ENCODE assay signal across 32 cellular contexts in genomic region chrX:14380044-14380443, GRCh38.
"Had no signal": no experiment of that assay in that cellular context is flagged by ENCODE, and none has a peak within 500 bp of the region (broad histone marks: within the 10 kb centered on the region; RNA-seq: fewer than 3 reads in every experiment).

No MANE protein-coding gene starts in this region.

- H3K27me3 ChIP-seq: neutrophil, spleen, suprapubic skin, testis, tibial artery, transverse colon, upper lobe of right lung, uterus had no signal

- H3K4me1 Mint-ChIP-seq: naive thymus-derived CD8-positive, alpha-beta T cell; nephron progenitor cell; neural crest cell; stimulated activated memory B cell treated with anti-CD40 and anti-IgM and Interleukin-4, amounts not matched to agents 10 μg/mL and 1 μg/mL and 100 μg/mL, for 72 hours; stimulated activated naive CD8-positive, alpha-beta T cell treated with anti-CD3 and anti-CD28 coated beads, Interleukin-15, amount 100 ng/mL, for 72 hours had no signal

- DNase-seq: naive thymus-derived CD8-positive, alpha-beta T cell; nephron progenitor cell; nucleus accumbens; posterior cingulate gyrus; psoas muscle; right cardiac atrium; spleen; stimulated activated CD4-positive, alpha-beta T cell treated with anti-CD3 and anti-CD28 coated beads, Interleukin-12 subunit alpha, Interleukin-12 subunit beta, amount 100 ng/mL, for 4 hours; stimulated activated CD4-positive, alpha-beta T cell treated with anti-CD3 and anti-CD28 coated beads, Interleukin-1b, Interleukin-23, amount 100 ng/mL, for 48 hours; stimulated activated CD4-positive, alpha-beta T cell treated with anti-CD3 and anti-CD28 coated beads, Interleukin-4, amount 100 ng/mL, for 1 hour; stimulated activated CD4-positive, alpha-beta T cell treated with anti-CD3 and anti-CD28 coated beads, Interleukin-4, amount 100 ng/mL, for 4 hours; stimulated activated CD8-positive, alpha-beta memory T cell treated with anti-CD3 and anti-CD28 coated beads, Interleukin-4, amount 100 ng/mL, for 48 hours; stimulated activated naive CD4-positive, alpha-beta T cell; stimulated activated naive CD8-positive, alpha-beta T cell treated with anti-CD3 and anti-CD28 coated beads, Interleukin-15, amount 100 ng/mL, for 72 hours; stimulated activated naive CD8-positive, alpha-beta T cell treated with anti-CD3 and anti-CD28 coated beads, Interleukin-15, Interleukin-2, amounts not matched to agents 100 U/mL and 50 U/mL, for 24 hours; substantia nigra; testis; tibial artery; transverse colon; upper lobe of right lung; uterus had no signal

- H3K4me3 Mint-ChIP-seq: naive thymus-derived CD8-positive, alpha-beta T cell; natural killer cell treated with Interleukin-12 subunit alpha and Interleukin-12 subunit beta and Interleukin-15 and Interleukin-18, amount 100 ng/mL, for 72 hours; nephron progenitor cell; neural crest cell; stimulated activated memory B cell treated with anti-CD40 and anti-IgM and Interleukin-4, amounts not matched to agents 10 μg/mL and 1 μg/mL and 100 μg/mL, for 72 hours; stimulated activated naive CD8-positive, alpha-beta T cell treated with anti-CD3 and anti-CD28 coated beads, Interleukin-15, amount 100 ng/mL, for 72 hours; type B pancreatic cell had no signal

- H3K36me3 Mint-ChIP-seq: naive thymus-derived CD8-positive, alpha-beta T cell; natural killer cell treated with Interleukin-12 subunit alpha and Interleukin-12 subunit beta and Interleukin-15 and Interleukin-18, amount 100 ng/mL, for 72 hours; stimulated activated memory B cell treated with anti-CD40 and anti-IgM and Interleukin-4, amounts not matched to agents 10 μg/mL and 1 μg/mL and 100 μg/mL, for 72 hours; type B pancreatic cell had no signal

- H3K36me3 ChIP-seq: neutrophil, spleen, suprapubic skin, tibial artery, transverse colon, upper lobe of right lung, uterus had no signal

- H3K27ac Mint-ChIP-seq: naive thymus-derived CD8-positive, alpha-beta T cell; natural killer cell treated with Interleukin-12 subunit alpha and Interleukin-12 subunit beta and Interleukin-15 and Interleukin-18, amount 100 ng/mL, for 72 hours; nephron progenitor cell; progenitor cell of endocrine pancreas; stimulated activated memory B cell treated with anti-CD40 and anti-IgM and Interleukin-4, amounts not matched to agents 10 μg/mL and 1 μg/mL and 100 μg/mL, for 72 hours; stimulated activated naive CD8-positive, alpha-beta T cell treated with anti-CD3 and anti-CD28 coated beads, Interleukin-15, amount 100 ng/mL, for 72 hours; type B pancreatic cell had no signal

- H3K27ac ChIP-seq: neutrophil, parathyroid adenoma, psoas muscle, skin epidermis, spleen, suprapubic skin, testis, tibial artery, transverse colon, upper lobe of right lung, uterus had no signal

- H3K79me2 ChIP-seq: parathyroid adenoma had no signal

- ATAC-seq: naive thymus-derived CD8-positive, alpha-beta T cell; natural killer cell treated with Interleukin-12 subunit alpha and Interleukin-12 subunit beta and Interleukin-15 and Interleukin-18, amount 100 ng/mL, for 72 hours; psoas muscle; right cardiac atrium; sciatic nerve; stimulated activated memory B cell treated with anti-CD40 and anti-IgM and Interleukin-4, amounts not matched to agents 10 μg/mL and 1 μg/mL and 100 μg/mL, for 72 hours; stimulated activated naive CD8-positive, alpha-beta T cell treated with anti-CD3 and anti-CD28 coated beads, Interleukin-15, amount 100 ng/mL, for 72 hours; stimulated activated naive CD8-positive, alpha-beta T cell treated with anti-CD3 and anti-CD28 coated beads, Interleukin-15, Interleukin-2, amounts not matched to agents 100 U/mL and 50 U/mL, for 24 hours; upper lobe of right lung had no signal

- H3K4me2 ChIP-seq: smooth muscle cell had no signal

- H3K27me3 Mint-ChIP-seq: naive thymus-derived CD8-positive, alpha-beta T cell; natural killer cell treated with Interleukin-12 subunit alpha and Interleukin-12 subunit beta and Interleukin-15 and Interleukin-18, amount 100 ng/mL, for 72 hours; progenitor cell of endocrine pancreas; stimulated activated memory B cell treated with anti-CD40 and anti-IgM and Interleukin-4, amounts not matched to agents 10 μg/mL and 1 μg/mL and 100 μg/mL, for 72 hours; stimulated activated naive CD8-positive, alpha-beta T cell treated with anti-CD3 and anti-CD28 coated beads, Interleukin-15, amount 100 ng/mL, for 72 hours; type B pancreatic cell had no signal

- H3K4me1 ChIP-seq: parathyroid adenoma, psoas muscle, spleen, suprapubic skin, testis, tibial artery, transverse colon, upper lobe of right lung, uterus had no signal

- H3K9ac ChIP-seq: parathyroid adenoma had no signal

- H2AFZ ChIP-seq: parathyroid adenoma had no signal

- H3K4me3 ChIP-seq: psoas muscle, skin epidermis, smooth muscle cell, spleen, suprapubic skin, testis, tibial artery, transverse colon, upper lobe of right lung, uterus had no signal

- H3K9me3 ChIP-seq: neutrophil, psoas muscle, spleen, suprapubic skin, testis, tibial artery, transverse colon, upper lobe of right lung, uterus had no signal

- H3K9me3 Mint-ChIP-seq: natural killer cell treated with Interleukin-12 subunit alpha and Interleukin-12 subunit beta and Interleukin-15 and Interleukin-18, amount 100 ng/mL, for 72 hours; stimulated activated memory B cell treated with anti-CD40 and anti-IgM and Interleukin-4, amounts not matched to agents 10 μg/mL and 1 μg/mL and 100 μg/mL, for 72 hours; stimulated activated naive CD8-positive, alpha-beta T cell treated with anti-CD3 and anti-CD28 coated beads, Interleukin-15, amount 100 ng/mL, for 72 hours; type B pancreatic cell had no signal
